8 cellular contexts compared by ENCODE assay signal in the genomic region with DNA sequence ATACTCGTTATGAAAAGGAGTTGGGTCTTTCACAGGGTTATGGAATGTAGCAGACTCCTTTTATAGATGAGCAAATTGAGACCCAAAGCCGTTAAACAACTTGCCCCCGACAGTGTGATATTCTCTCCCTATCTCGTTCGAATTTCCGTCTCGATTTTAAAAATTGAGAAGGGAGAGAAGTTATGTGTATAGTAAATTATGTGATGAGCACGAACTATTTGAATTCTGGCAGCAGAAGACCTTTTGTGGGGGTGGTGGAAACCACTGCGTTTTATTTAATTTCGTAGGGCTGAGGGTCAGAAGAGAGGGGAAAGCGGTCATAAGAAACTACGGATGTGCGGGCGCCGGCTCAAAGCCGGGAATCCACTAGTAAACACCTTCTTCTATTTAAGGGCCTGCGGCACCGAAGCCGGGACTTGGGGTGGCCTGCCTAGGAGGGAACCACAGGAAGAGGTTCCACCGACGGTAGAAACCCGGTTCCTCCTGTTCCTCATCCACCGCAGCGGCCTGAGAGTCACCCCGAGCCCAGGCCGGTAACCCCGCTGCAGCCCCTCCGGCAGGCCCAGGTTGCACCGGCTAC. TPM values are rescaled to one million over a fixed set of nuclear protein-coding genes. Genes with fewer than 3 reads are reported as not detected.
DNase-seq lines count a peak whose midpoint lies in the region; ATAC-seq lines count a peak whose summit lies in the region.

No MANE protein-coding gene starts in this region.

- peak overlapping the region; percentile 100 for H3K27ac Mint-ChIP-seq in activated CD4-positive, alpha-beta memory T cell treated with anti-CD3 and anti-CD28 coated beads for 36 hours

- peak; percentile 31 for DNase-seq in Caki2 (ENCODE audit: low read depth)
- peak; percentile 44 for DNase-seq in activated CD4-positive, alpha-beta memory T cell treated with anti-CD3 and anti-CD28 coated beads for 36 hours
- peak; percentile 26 for DNase-seq in germinal center (ENCODE audit: low spot score)
- DNase-seq in posterior vena cava (ENCODE audit: low spot score): peak; percentile 86
- no peak for DNase-seq in NCI-H1694 treated with DMSO at 0.1 percent for 48 hours (lab: John Stamatoyannopoulos, UW)
- DNase-seq in ecto neural progenitor cell (ENCODE audit: low spot score): no peak

- POLR2A ChIA-PET in activated CD4-positive, alpha-beta memory T cell treated with anti-CD3 and anti-CD28 coated beads for 36 hours (lab: Charles Lee): no interaction called here

- in situ Hi-C loops in Caki2 (cut with HindIII; ENCODE audit: low pct_unique_long_range_greater_than_20kb, low sequenced_read_pairs): no loop called here

- ATAC-seq in GM19395 (IDR thresholded peaks at IDR 0.05; ENCODE audit: unreplicated experiment) (peak; percentile 10), HG03521 (IDR thresholded peaks at IDR 0.05; ENCODE audit: unreplicated experiment) (peak; percentile 4)

- CTCF ChIA-PET in activated CD4-positive, alpha-beta memory T cell treated with anti-CD3 and anti-CD28 coated beads for 36 hours (lab: Charles Lee): no interaction called here

- intact Hi-C loops in activated CD4-positive, alpha-beta memory T cell treated with anti-CD3 and anti-CD28 coated beads for 36 hours (cut with micrococcal nuclease): loop anchor here (2.0 to 5.0 kb wide), 4 partner anchors 56 to 590 kb away; a partner anchor contains a TSS
- intact Hi-C loops in posterior vena cava (cut with DNase I): no loop called here

- peak overlapping the region; percentile 93 for H3K4me3 Mint-ChIP-seq in activated CD4-positive, alpha-beta memory T cell treated with anti-CD3 and anti-CD28 coated beads for 36 hours

- H3K9me3 Mint-ChIP-seq in activated CD4-positive, alpha-beta memory T cell treated with anti-CD3 and anti-CD28 coated beads for 36 hours: no peaks in the 10 kb centered on the region

- H3K4me1 Mint-ChIP-seq in activated CD4-positive, alpha-beta memory T cell treated with anti-CD3 and anti-CD28 coated beads for 36 hours (ENCODE audit: low read depth): peaks cover 7% of the 10 kb centered on the region

- H3K27me3 Mint-ChIP-seq in activated CD4-positive, alpha-beta memory T cell treated with anti-CD3 and anti-CD28 coated beads for 36 hours: peaks cover 1% of the 10 kb centered on the region

- peaks cover 31% of the 10 kb centered on the region for H3K36me3 Mint-ChIP-seq in activated CD4-positive, alpha-beta memory T cell treated with anti-CD3 and anti-CD28 coated beads for 36 hours

RNA-seq across cellular contexts. Expression of a gene that starts 1.5 kb away (rescaled TPM):
- total RNA-seq in Caki2 (2014; rRNA removed; shearing (Covaris generic); ENCODE audit: low replicate concordance): 80.8 and 120 TPM in 2 replicates
- total RNA-seq in activated CD4-positive, alpha-beta memory T cell treated with anti-CD3 and anti-CD28 coated beads for 36 hours: 100 to 1,000 TPM; 216 to 218 TPM
- 100 to 1,000 TPM; 251 to 310 TPM for total RNA-seq in posterior vena cava

Comparison
In these comparisons a context has a peak if more than half of its experiments do, and no peak if none do; other contexts are left out.
1. DNase-seq: peak in Caki2 (single experiment), activated CD4-positive, alpha-beta memory T cell treated with anti-CD3 and anti-CD28 coated beads for 36 hours (single experiment), germinal center (single experiment) and posterior vena cava (single experiment); none in NCI-H1694 treated with DMSO at 0.1 percent for 48 hours (single experiment) and ecto neural progenitor cell (single experiment).